Comparison of ENCODE assay signal across 1 cellular context in genomic region chr4:77715414-77716290, GRCh38.
TF ChIP-seq lines count a peak whose summit lies in the region.

No MANE protein-coding gene starts in this region.

TF ChIP-seq in GM23338, 12 proteins besides CTCF, POLR2A, EP300 and RAD21:
- TF ChIP-seq ZNF462 (CRISPR knock-in tag; IDR thresholded peaks at IDR 0.05) (no peak), EZH2phosphoT487 (IDR thresholded peaks at IDR 0.05; ENCODE audit: unreplicated experiment) (no peak), NANOG (IDR thresholded peaks at IDR 0.05; ENCODE audit: borderline replicate concordance) (no peak), ZNF114 (CRISPR knock-in tag; IDR thresholded peaks at IDR 0.05) (no peak), STAT1 (IDR thresholded peaks at IDR 0.05; ENCODE audit: unreplicated experiment) (no peak), EZH2 (IDR thresholded peaks at IDR 0.05; ENCODE audit: low read depth, unreplicated experiment) (no peak), ZNF331 (CRISPR knock-in tag; IDR thresholded peaks at IDR 0.05; ENCODE audit: low read depth) (no peak), ETS1 (IDR thresholded peaks at IDR 0.05) (no peak), POLR2AphosphoS5 (IDR thresholded peaks at IDR 0.05; ENCODE audit: low read depth) (no peak), JUNB (IDR thresholded peaks at IDR 0.05; ENCODE audit: unreplicated experiment) (no peak), CREB1 (CRISPR knock-in tag; IDR thresholded peaks at IDR 0.05; ENCODE audit: low read depth) (no peak), REST (IDR thresholded peaks at IDR 0.05; ENCODE audit: unreplicated experiment) (no peak)
